In genomic region chr7:20785211-20786048, GRCh38 we compare ENCODE assay signal across 8 cellular contexts. TPM values are rescaled to one million over a fixed set of nuclear protein-coding genes. Genes with fewer than 3 reads are reported as not detected.
DNase-seq lines count a peak whose midpoint lies in the region; ATAC-seq, FAIRE-seq and TF ChIP-seq lines count a peak whose summit lies in the region.

No MANE protein-coding gene starts in this region.

- no peak for FAIRE-seq in HepG2 (lab: Jason Lieb, UNC)

- TF ChIP-seq POLR2A in IMR-90 (IDR thresholded peaks at IDR 0.05; ENCODE audit: low read depth, low read length): no peak
- TF ChIP-seq POLR2A in HepG2 (IDR thresholded peaks at IDR 0.05; ENCODE audit: insufficient read depth in 1 of 2, low read depth in 2 of 2, low read length in 2 of 2): no peak

- no peak overlapping the region for H2BK15ac ChIP-seq in IMR-90 (ENCODE audit: low read depth, low read length)

- 2% methylated on average over 22 of the region's 83 CpGs; no CpG with 5 or more reads in 1 of the 2 experiments for WGBS in IMR-90 (ENCODE audit: extremely low coverage in 2 of 2, insufficient read length in 1 of 2), 2 experiments
- WGBS in HepG2 (ENCODE audit: low lambda C conversion rate): 2% methylated on average over 22 of the region's 83 CpGs

- H3K4ac ChIP-seq in IMR-90 (ENCODE audit: low read depth, low read length): no peak overlapping the region

- no peaks in the 10 kb centered on the region for H3K79me1 ChIP-seq in IMR-90 (ENCODE audit: low read depth in 1 of 2, low read length in 2 of 2)

- H3K4me1 ChIP-seq in CD8-positive, alpha-beta memory T cell (ENCODE audit: insufficient read depth, low read length): peaks cover 13% of the 10 kb centered on the region
- H3K4me1 ChIP-seq in IMR-90 (ENCODE audit: control insufficient read depth, insufficient read depth, low read length): peaks cover 3% of the 10 kb centered on the region; the same call in 1 of the 2 replicates
- H3K4me1 ChIP-seq in ascending aorta: peaks cover 4 to 12% of the 10 kb centered on the region in 2 donors
- H3K4me1 ChIP-seq in HepG2 (ENCODE audit: insufficient read depth, low read length): peaks cover 21% of the 10 kb centered on the region

- no peak for DNase-seq in CD8-positive, alpha-beta memory T cell
- DNase-seq in IMR-90 (no peak), ascending aorta (ENCODE audit: low spot score in 2 of 2) (no peak), HepG2 (ENCODE audit: low spot score) (no peak), SKM-1 (lab: John Stamatoyannopoulos, UW; ENCODE audit: unreplicated experiment) (no peak), midbrain (lab: John Stamatoyannopoulos, UW) (no peak), NCI-H1930 (lab: John Stamatoyannopoulos, UW) (no peak), cerebellar nuclear complex (lab: John Stamatoyannopoulos, UW) (no peak)

- H3K27me3 ChIP-seq in CD8-positive, alpha-beta memory T cell (ENCODE audit: insufficient read depth, low read length, poor library complexity, severe bottlenecking): peaks cover 38% of the 10 kb centered on the region
- H3K27me3 ChIP-seq in IMR-90 (ENCODE audit: control insufficient read depth, insufficient read depth, low read length): peaks cover 59% of the 10 kb centered on the region
- peaks cover 39% of the 10 kb centered on the region for H3K27me3 ChIP-seq in ascending aorta
- peaks cover 3 to 47% of the 10 kb centered on the region in 2 experiments for H3K27me3 ChIP-seq in HepG2 (ENCODE audit: control insufficient read depth in 1 of 2, insufficient read depth in 2 of 2, low read length in 2 of 2)

- H2AK5ac ChIP-seq in IMR-90 (ENCODE audit: low read depth, low read length): no peak overlapping the region

- no peak overlapping the region for H4K91ac ChIP-seq in IMR-90 (ENCODE audit: insufficient read depth, low read depth, low read length)

- CTCF ChIA-PET in CD8-positive, alpha-beta memory T cell (lab: Charles Lee): no interaction called here
- CTCF ChIA-PET in IMR-90 (lab: Yijun Ruan, JAX) (no interaction called here), HepG2 (lab: Yijun Ruan, JAX; ENCODE audit: low intra/inter-chr PET ratio, low total read pairs) (no interaction called here)

- no peaks in the 10 kb centered on the region for H3K36me3 ChIP-seq in CD8-positive, alpha-beta memory T cell (ENCODE audit: insufficient read depth, low read length)
- H3K36me3 ChIP-seq in IMR-90 (ENCODE audit: control insufficient read depth, insufficient read depth, low read length) (no peaks in the 10 kb centered on the region), ascending aorta (no peaks in the 10 kb centered on the region), HepG2 (replicated peaks in 1 of 2; ENCODE audit: control insufficient read depth in 1 of 2, insufficient read depth in 2 of 2, low read length in 2 of 2) (no peaks in the 10 kb centered on the region)

- H2BK120ac ChIP-seq in IMR-90 (ENCODE audit: low read depth, low read length): no peak overlapping the region

- H4K20me1 ChIP-seq in IMR-90 (ENCODE audit: insufficient read depth, low read length) (no peaks in the 10 kb centered on the region), HepG2 (ENCODE audit: insufficient read depth, low read length) (no peaks in the 10 kb centered on the region)

- H2BK20ac ChIP-seq in IMR-90 (ENCODE audit: low read depth, low read length): no peak overlapping the region

- intact Hi-C loops in IMR-90 (cut with micrococcal nuclease) (loop anchor here (5.0 kb wide), 1 partner anchor 642 kb away; the partner anchor contains the start of gene SP4), ascending aorta (cut with DNase I) (no loop called here), HepG2 (cut with micrococcal nuclease; ENCODE audit: unreplicated experiment) (loop anchor here (10.0 kb wide), 1 partner anchor 649 kb away; no protein-coding TSS in a partner anchor)

- dilution Hi-C loops in IMR-90 (cut with HindIII; ENCODE audit: low sequenced_read_pairs, unreplicated experiment): no loop called here

- peaks cover 0 to 1% (median 0%) of the 10 kb centered on the region in 3 donors for H3K36me3 Mint-ChIP-seq in CD8-positive, alpha-beta memory T cell

- peak overlapping the region; percentile 57; the same call in 1 of the 2 replicates for H3K4me2 ChIP-seq in IMR-90 (ENCODE audit: low read depth, low read length)
- H3K4me2 ChIP-seq in HepG2 (ENCODE audit: low read depth, low read length): peak overlapping the region; percentile 93

- H3K27ac ChIP-seq in CD8-positive, alpha-beta memory T cell (ENCODE audit: low read depth, low read length): no peak overlapping the region
- H3K27ac ChIP-seq in IMR-90 (ENCODE audit: insufficient read depth, low read length) (no peak overlapping the region), ascending aorta (no peak overlapping the region), HepG2 (ENCODE audit: extremely low read length, insufficient read depth, low read length) (no peak overlapping the region)

- peaks cover 13 to 36% (median 29%) of the 10 kb centered on the region in 5 donors for H3K9me3 Mint-ChIP-seq in CD8-positive, alpha-beta memory T cell

- H3K18ac ChIP-seq in IMR-90 (ENCODE audit: low read depth, low read length): no peak overlapping the region

- H4K8ac ChIP-seq in IMR-90 (ENCODE audit: low read depth in 2 of 2, low read length in 2 of 2): no peak overlapping the region

- in situ Hi-C loops in IMR-90 (cut with MboI; ENCODE audit: low sequenced_read_pairs) (no loop called here), HepG2 (cut with HindIII; ENCODE audit: extremely low pct_ligation_motif_present, low pct_unique_long_range_greater_than_20kb) (loop anchor here (25.0 kb wide), 1 partner anchor 727 kb away; no protein-coding TSS in a partner anchor)

- no peak overlapping the region for H2BK5ac ChIP-seq in IMR-90 (ENCODE audit: low read depth, low read length, poor library complexity, severe bottlenecking)

- H3K56ac ChIP-seq in IMR-90 (ENCODE audit: extremely low read depth, insufficient read depth, low read length): no peak overlapping the region

- BruUV-seq in IMR-90 (replicated peaks; lab: Mats Ljungman, UMichigan) (no TSS peak), HepG2 (replicated peaks; lab: Mats Ljungman, UMichigan) (no TSS peak)

- H3K27me3 Mint-ChIP-seq in CD8-positive, alpha-beta memory T cell: peaks cover 58 to 83% of the 10 kb centered on the region in 2 donors

- no peak overlapping the region for H2AK9ac ChIP-seq in IMR-90 (replicated peaks; ENCODE audit: low read depth, low read length, poor library complexity)

- no peaks in the 10 kb centered on the region for H3K79me2 ChIP-seq in HepG2 (ENCODE audit: insufficient read depth, low read length)

- peaks cover 20 to 27% (median 24%) of the 10 kb centered on the region in 3 donors for H3K4me1 Mint-ChIP-seq in CD8-positive, alpha-beta memory T cell

- TF ChIP-seq CTCF in IMR-90 (conservative IDR thresholded peaks at IDR 0.05; ENCODE audit: low read depth, low read length) (no peak), ascending aorta (IDR thresholded peaks at IDR 0.05) (no peak), HepG2 (CRISPR knock-in tag; IDR thresholded peaks at IDR 0.05) (no peak)

- ATAC-seq in IMR-90 (ENCODE audit: low read depth) (peak; percentile 27; the same call in 1 of the 2 replicates), HepG2 (peak; percentile 81)

- TF ChIP-seq EP300 in HepG2 (IDR thresholded peaks at IDR 0.05; ENCODE audit: low read depth in 2 of 2, low read length in 2 of 2): no peak
- no peak for TF ChIP-seq EP300 in HepG2 (CRISPR knock-in tag; IDR thresholded peaks at IDR 0.05; ENCODE audit: borderline replicate concordance)

- H3K9me3 ChIP-seq in CD8-positive, alpha-beta memory T cell (ENCODE audit: low read length): no peaks in the 10 kb centered on the region
- H3K9me3 ChIP-seq in IMR-90 (ENCODE audit: control insufficient read depth, insufficient read depth, low read length) (peaks cover 6% of the 10 kb centered on the region; the same call in 1 of the 2 replicates), ascending aorta (no peaks in the 10 kb centered on the region), HepG2 (ENCODE audit: low read length) (no peaks in the 10 kb centered on the region)

- peak overlapping the region; percentile 76 for H2AFZ ChIP-seq in IMR-90 (replicated peaks; ENCODE audit: low read length, poor library complexity)
- no peak overlapping the region for H2AFZ ChIP-seq in HepG2 (ENCODE audit: low read length)

- no peaks in the 10 kb centered on the region for H3K9me1 ChIP-seq in IMR-90 (ENCODE audit: insufficient read depth, low read length)

- H3K14ac ChIP-seq in IMR-90 (replicated peaks; ENCODE audit: low read depth, low read length): no peak overlapping the region

- TF ChIP-seq RAD21 in IMR-90 (IDR thresholded peaks at IDR 0.05; ENCODE audit: low read length) (no peak), HepG2 (CRISPR knock-in tag; IDR thresholded peaks at IDR 0.05) (no peak)

- peak overlapping the region; percentile 54 to 85 (median 65) for H3K4me3 Mint-ChIP-seq in CD8-positive, alpha-beta memory T cell

- H3K4me3 ChIP-seq in CD8-positive, alpha-beta memory T cell (ENCODE audit: low read length): no peak overlapping the region
- H3K4me3 ChIP-seq in IMR-90 (ENCODE audit: insufficient read depth, low read depth, low read length): peak overlapping the region; percentile 23
- H3K4me3 ChIP-seq in ascending aorta: peak overlapping the region; percentile 43 to 57
- H3K4me3 ChIP-seq in HepG2 (replicated peaks in 1 of 3; ENCODE audit: insufficient read depth in 1 of 3, low read depth in 2 of 3, low read length in 3 of 3): peak overlapping the region; percentile 47 to 68 (median 55); a peak in 5 of 6 replicates

- POLR2A ChIA-PET in CD8-positive, alpha-beta memory T cell (lab: Charles Lee): no interaction called here
- POLR2A ChIA-PET in IMR-90 (lab: Charles Lee; ENCODE audit: unreplicated experiment): no interaction called here
- POLR2A ChIA-PET in HepG2 (lab: Yijun Ruan, JAX): no interaction called here

- H3K9ac ChIP-seq in IMR-90 (ENCODE audit: low read depth, low read length) (no peak overlapping the region), HepG2 (ENCODE audit: insufficient read depth, low read depth, low read length) (no peak overlapping the region)

- no peak overlapping the region for H3K27ac Mint-ChIP-seq in CD8-positive, alpha-beta memory T cell

- no peak overlapping the region for H4K5ac ChIP-seq in IMR-90 (ENCODE audit: low read depth, low read length)

- H3K23ac ChIP-seq in IMR-90 (ENCODE audit: low read depth, low read length): no peak overlapping the region

RNA-seq across cellular contexts. Expression of gene SP8, which starts 1.3 kb away (rescaled TPM):
- not detected for total RNA-seq in CD8-positive, alpha-beta memory T cell
- polyA plus RNA-seq in CD8-positive, alpha-beta memory T cell: not detected
- total RNA-seq in IMR-90 (2012; rRNA removed): not detected in 2 replicates
- not detected in 2 replicates for polyA plus RNA-seq in IMR-90 (2012; rRNA removed)
- not detected in 2 replicates for polyA plus RNA-seq in IMR-90 (2012; cell fraction: cytosol; rRNA removed)
- polyA plus RNA-seq in IMR-90 (2012; cell fraction: nucleus; rRNA removed; ENCODE audit: low replicate concordance): not detected in 2 replicates
- total RNA-seq in ascending aorta: not detected
- total RNA-seq in HepG2 (2016; rRNA removed; fragmentation: Illumina TruSeq; extraction: Trizol): not detected in 2 replicates
- total RNA-seq in HepG2 (2016; cell fraction: cytosol; rRNA removed; fragmentation: Illumina TruSeq; extraction: Trizol; ENCODE audit: low read depth): not detected in 2 replicates
- not detected in 2 replicates for total RNA-seq in HepG2 (2016; cell fraction: insoluble cytoplasmic fraction; rRNA removed; fragmentation: Illumina TruSeq; extraction: Trizol)
- total RNA-seq in HepG2 (2016; cell fraction: membrane; rRNA removed; fragmentation: Illumina TruSeq; extraction: Trizol): not detected in 2 replicates
- total RNA-seq in HepG2 (2016; cell fraction: nucleus; rRNA removed; fragmentation: Illumina TruSeq; extraction: Trizol): not detected in 2 replicates
- polyA plus RNA-seq in HepG2 (2011; rRNA removed): not detected in 2 replicates
- not detected in 2 replicates for polyA plus RNA-seq in HepG2 (2011; cell fraction: cytosol; rRNA removed)
- polyA plus RNA-seq in HepG2 (2011; cell fraction: nucleus; rRNA removed): not detected in 2 replicates
- not detected in 2 replicates for polyA plus RNA-seq in HepG2 (2012)
- not detected in 2 replicates for polyA plus RNA-seq in HepG2 (2016; cell fraction: cytosol; fragmentation: Illumina TruSeq; extraction: Trizol; ENCODE audit: low read depth)
- not detected in 2 replicates for polyA plus RNA-seq in HepG2 (2016; cell fraction: insoluble cytoplasmic fraction; fragmentation: Illumina TruSeq; extraction: Trizol; ENCODE audit: low read depth)
- not detected in 2 replicates for polyA plus RNA-seq in HepG2 (2016; cell fraction: membrane; fragmentation: Illumina TruSeq; extraction: Trizol; ENCODE audit: low read depth)
- polyA plus RNA-seq in HepG2 (2016; cell fraction: nucleus; fragmentation: Illumina TruSeq; extraction: Trizol; ENCODE audit: insufficient read depth, low read depth): not detected in 2 replicates
- polyA minus RNA-seq in HepG2 (2011; rRNA and poly(A)+ RNA removed; ENCODE audit: low replicate concordance): not detected in 2 replicates
- not detected in 2 replicates for polyA minus RNA-seq in HepG2 (2011; cell fraction: cytosol; rRNA and poly(A)+ RNA removed)
- polyA minus RNA-seq in HepG2 (2011; cell fraction: nucleus; rRNA and poly(A)+ RNA removed): not detected in 2 replicates
